Comparison of ENCODE assay signal across 12 cellular contexts in genomic region chr5:176996780-176997179, GRCh38. TPM values are rescaled to one million over a fixed set of nuclear protein-coding genes. Genes with fewer than 3 reads are reported as not detected.
DNase-seq lines count a peak whose midpoint lies in the region; ATAC-seq and TF ChIP-seq lines count a peak whose summit lies in the region.
"Had no signal": no experiment of that assay in that cellular context is flagged by ENCODE, and none has a peak within 500 bp of the region (broad histone marks: within the 10 kb centered on the region; RNA-seq: fewer than 3 reads in every experiment).

No MANE protein-coding gene starts in this region.

- peaks cover 18% of the 10 kb centered on the region for H4K20me1 ChIP-seq in PC-9 (ENCODE audit: insufficient read depth)

- H3K36me3 Mint-ChIP-seq in activated naive CD4-positive, alpha-beta T cell treated with anti-CD3 and anti-CD28 coated beads for 36 hours (ENCODE audit: low read depth): peaks cover 27% of the 10 kb centered on the region
- peaks cover 1% of the 10 kb centered on the region for H3K36me3 Mint-ChIP-seq in osteocyte (ENCODE audit: unreplicated experiment)

- no peaks in the 10 kb centered on the region for H3K27me3 ChIP-seq in PC-9 (ENCODE audit: insufficient read depth, low read depth)
- no peaks in the 10 kb centered on the region for H3K27me3 ChIP-seq in subcutaneous abdominal adipose tissue (ENCODE audit: control insufficient read depth in 5 of 5, insufficient read depth in 4 of 5, low read length in 5 of 5)

- DNase-seq in activated naive CD4-positive, alpha-beta T cell treated with anti-CD3 and anti-CD28 coated beads for 36 hours: no peak
- no peak for DNase-seq in activated naive CD4-positive, alpha-beta T cell treated with anti-CD3 and anti-CD28 coated beads, Interleukin-2, amount 50 U/mL, for 16 hours
- DNase-seq in PC-9: no peak
- DNase-seq in epithelial cell of esophagus (ENCODE audit: low read depth): peak; percentile 50
- DNase-seq in left colon: no peak
- no peak for DNase-seq in osteocyte (ENCODE audit: extremely low spot score, unreplicated experiment)
- no peak for DNase-seq in DMS153 (lab: John Stamatoyannopoulos, UW)
- DNase-seq: GDM1, NCI-H1105, NCI-H526 had no signal

- peaks cover 38% of the 10 kb centered on the region for H3K4me1 Mint-ChIP-seq in activated naive CD4-positive, alpha-beta T cell treated with anti-CD3 and anti-CD28 coated beads for 36 hours (ENCODE audit: low read depth)
- H3K4me1 Mint-ChIP-seq in osteocyte (ENCODE audit: unreplicated experiment): peaks cover 26% of the 10 kb centered on the region

- H3K4me2 ChIP-seq in PC-9: peak overlapping the region; percentile 5; the same call in 1 of the 2 replicates

- H3K4me3 Mint-ChIP-seq in activated naive CD4-positive, alpha-beta T cell treated with anti-CD3 and anti-CD28 coated beads for 36 hours: no peak overlapping the region
- no peak overlapping the region for H3K4me3 Mint-ChIP-seq in osteocyte (ENCODE audit: unreplicated experiment)

- POLR2A ChIA-PET in PC-9 (lab: Charles Lee; ENCODE audit: unreplicated experiment): no interaction called here

- no peak for TF ChIP-seq CTCF in PC-9 (conservative IDR thresholded peaks at IDR 0.05)
- no peak for TF ChIP-seq CTCF in epithelial cell of esophagus (IDR thresholded peaks at IDR 0.05; ENCODE audit: insufficient read depth, low read depth, low read length, missing control alignments)
- TF ChIP-seq CTCF in osteocyte (IDR thresholded peaks at IDR 0.05): no peak

- H3K9me3 ChIP-seq in PC-9 (ENCODE audit: insufficient read depth, low read depth) (peaks cover 5% of the 10 kb centered on the region), subcutaneous abdominal adipose tissue (ENCODE audit: control insufficient read depth in 5 of 5, low read length in 5 of 5) (peaks cover 0 to 9% (median 6%) of the 10 kb centered on the region in 5 donors)

- no peak overlapping the region for H3K9ac ChIP-seq in subcutaneous abdominal adipose tissue (ENCODE audit: low read length in 5 of 5)

- intact Hi-C loops in activated naive CD4-positive, alpha-beta T cell treated with anti-CD3 and anti-CD28 coated beads for 36 hours (cut with micrococcal nuclease): no loop called here
- intact Hi-C loops in PC-9 (cut with micrococcal nuclease; ENCODE audit: unreplicated experiment): no loop called here
- intact Hi-C loops in left colon (cut with DNase I, micrococcal nuclease): no loop called here

- H3K4me3 ChIP-seq in PC-9: no peak overlapping the region
- no peak overlapping the region for H3K4me3 ChIP-seq in epithelial cell of esophagus (ENCODE audit: low read length)
- no peak overlapping the region for H3K4me3 ChIP-seq in subcutaneous abdominal adipose tissue (ENCODE audit: low read depth in 1 of 5, low read length in 5 of 5)
- H3K4me3 ChIP-seq: thoracic aorta had no signal

- H2AFZ ChIP-seq in PC-9: no peak overlapping the region

- peak overlapping the region; percentile 12 for H3K27ac Mint-ChIP-seq in activated naive CD4-positive, alpha-beta T cell treated with anti-CD3 and anti-CD28 coated beads for 36 hours
- no peak overlapping the region for H3K27ac Mint-ChIP-seq in osteocyte (ENCODE audit: unreplicated experiment)

- peaks cover 57% of the 10 kb centered on the region for H3F3A ChIP-seq in PC-9 (ENCODE audit: insufficient read depth, low read depth)

- H3K4me1 ChIP-seq in PC-9 (replicated peaks; ENCODE audit: insufficient read depth): peaks cover 26% of the 10 kb centered on the region
- H3K4me1 ChIP-seq in subcutaneous abdominal adipose tissue (ENCODE audit: control insufficient read depth in 5 of 5, insufficient read depth in 5 of 5, low read length in 5 of 5): peaks cover 0 to 26% (median 9%) of the 10 kb centered on the region in 5 donors

- H3K9me3 Mint-ChIP-seq in activated naive CD4-positive, alpha-beta T cell treated with anti-CD3 and anti-CD28 coated beads for 36 hours: peaks cover 5% of the 10 kb centered on the region
- no peaks in the 10 kb centered on the region for H3K9me3 Mint-ChIP-seq in osteocyte (ENCODE audit: unreplicated experiment)

- H3K27me3 Mint-ChIP-seq in activated naive CD4-positive, alpha-beta T cell treated with anti-CD3 and anti-CD28 coated beads for 36 hours (ENCODE audit: low read depth): no peaks in the 10 kb centered on the region
- H3K27me3 Mint-ChIP-seq in osteocyte (ENCODE audit: unreplicated experiment): no peaks in the 10 kb centered on the region

- peaks cover 93% of the 10 kb centered on the region for H3K79me2 ChIP-seq in PC-9 (ENCODE audit: low read depth)

- H3K9me2 ChIP-seq in PC-9 (ENCODE audit: insufficient read depth): no peaks in the 10 kb centered on the region

- no TSS peak for BruUV-seq in PC-9 (replicated peaks; lab: Mats Ljungman, UMichigan)

- H3K27ac ChIP-seq in PC-9 (peak overlapping the region; percentile 96), subcutaneous abdominal adipose tissue (ENCODE audit: low read depth, low read length) (peak overlapping the region; percentile 8)

- H3K36me3 ChIP-seq in PC-9 (ENCODE audit: low read depth) (peaks cover 6% of the 10 kb centered on the region), subcutaneous abdominal adipose tissue (ENCODE audit: control insufficient read depth in 5 of 5, insufficient read depth in 5 of 5, low read length in 5 of 5) (no peaks in the 10 kb centered on the region)
- H3K36me3 ChIP-seq: thoracic aorta had no signal

- ATAC-seq in left colon: no peak

- CTCF ChIA-PET in activated naive CD4-positive, alpha-beta T cell treated with anti-CD3 and anti-CD28 coated beads for 36 hours (lab: Charles Lee): no interaction called here
- CTCF ChIA-PET in PC-9 (lab: Charles Lee): no interaction called here

RNA-seq across cellular contexts. Expression of gene UIMC1, which starts 9.8 kb away (rescaled TPM):
- total RNA-seq in activated naive CD4-positive, alpha-beta T cell treated with anti-CD3 and anti-CD28 coated beads for 36 hours: 10 to 100 TPM; 53.4 to 54.6 TPM
- 48.3 and 59.5 TPM in 2 replicates for total RNA-seq in PC-9 (2021)
- 10 to 100 TPM; 33.1 to 33.3 TPM for total RNA-seq in left colon
- total RNA-seq in osteocyte: 32.9 and 48.7 TPM in 2 replicates

RNA-seq across cellular contexts. Expression of gene ZNF346, which starts 25.7 kb away (rescaled TPM):
- total RNA-seq in activated naive CD4-positive, alpha-beta T cell treated with anti-CD3 and anti-CD28 coated beads for 36 hours: 10 to 100 TPM; 13.4 to 15.1 TPM
- total RNA-seq in PC-9 (2021) (23.8 and 26.0 TPM in 2 replicates), left colon (10 to 100 TPM; 10.9 to 12.6 TPM), osteocyte (26.4 and 26.9 TPM in 2 replicates)
